ENCODE assay signal across 8 cellular contexts in the genomic region with DNA sequence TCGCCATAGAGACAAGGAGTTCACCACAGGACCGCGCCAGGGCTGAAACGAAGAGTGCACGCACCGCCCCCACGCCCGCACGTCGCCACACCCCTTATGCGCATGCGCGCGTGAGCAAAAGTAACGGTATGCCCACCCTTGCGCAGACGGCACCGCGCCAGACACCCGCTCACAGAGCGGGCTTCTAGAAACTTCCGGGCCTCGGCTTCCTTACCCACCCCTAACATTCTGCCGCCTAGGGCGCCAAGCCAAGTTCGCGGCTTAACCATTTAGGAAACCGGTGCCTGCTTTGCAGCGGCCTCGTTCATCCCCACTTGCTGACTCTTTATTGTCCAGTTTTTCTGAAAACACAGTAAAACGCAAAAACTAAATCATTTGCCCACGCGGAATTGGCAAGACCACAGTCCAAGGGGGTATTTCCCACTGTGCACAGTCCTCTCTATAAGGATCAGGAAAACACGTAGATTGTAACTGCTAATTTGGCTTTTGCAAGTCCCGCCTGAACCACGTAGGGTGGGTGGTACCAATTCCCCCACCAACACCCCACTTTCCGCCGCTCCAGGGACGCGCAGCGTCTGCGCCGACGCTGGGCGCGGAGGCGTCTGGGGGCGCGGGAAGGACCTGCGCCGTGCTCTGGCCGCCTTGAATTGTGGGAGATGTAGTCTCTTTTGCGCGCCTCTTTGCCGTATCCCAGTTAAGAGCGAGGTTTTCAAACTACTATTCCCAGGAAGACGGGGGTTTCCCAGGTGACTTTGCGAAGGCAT. TPM values are rescaled to one million over a fixed set of nuclear protein-coding genes. Genes with fewer than 3 reads are reported as not detected.
DNase-seq lines count a peak whose midpoint lies in the region; ATAC-seq, FAIRE-seq and TF ChIP-seq lines count a peak whose summit lies in the region.

A gene with protein sequence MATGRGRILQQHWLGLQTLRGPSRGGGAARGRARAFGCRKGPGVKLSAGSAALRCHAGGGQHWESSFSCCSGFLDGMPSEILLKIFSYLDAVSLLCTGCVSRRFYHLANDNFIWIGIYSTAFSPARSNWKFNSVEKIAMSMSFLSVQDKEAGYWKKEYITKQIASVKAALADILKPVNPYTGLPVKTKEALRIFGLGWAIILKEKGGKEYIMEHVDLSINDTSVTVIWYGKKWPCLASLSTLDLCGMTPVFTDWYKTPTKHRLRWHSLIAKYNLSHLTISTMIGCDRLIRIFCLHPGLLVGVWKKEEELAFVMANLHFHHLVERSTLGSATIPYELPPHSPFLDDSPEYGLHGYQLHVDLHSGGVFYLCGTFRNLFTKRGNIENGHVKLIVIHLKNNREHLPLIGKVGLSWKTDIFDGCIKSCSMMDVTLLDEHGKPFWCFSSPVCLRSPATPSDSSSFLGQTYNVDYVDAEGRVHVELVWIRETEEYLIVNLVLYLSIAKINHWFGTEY (minus strand): TSS at position 56 of the 764 bp plus-strand sequence. CDS start 49 bp downstream, at position 7.
A gene with protein sequence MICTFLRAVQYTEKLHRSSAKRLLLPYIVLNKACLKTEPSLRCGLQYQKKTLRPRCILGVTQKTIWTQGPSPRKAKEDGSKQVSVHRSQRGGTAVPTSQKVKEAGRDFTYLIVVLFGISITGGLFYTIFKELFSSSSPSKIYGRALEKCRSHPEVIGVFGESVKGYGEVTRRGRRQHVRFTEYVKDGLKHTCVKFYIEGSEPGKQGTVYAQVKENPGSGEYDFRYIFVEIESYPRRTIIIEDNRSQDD (plus strand): TSS at position 745 of the 764 bp plus-strand sequence. CDS start 286 bp downstream, outside the sequence.

- DNase-seq in AG08395 (ENCODE audit: low spot score) (peak; percentile 94), NCI-H2227 (lab: John Stamatoyannopoulos, UW; ENCODE audit: unreplicated experiment) (peak; percentile 98), bronchial epithelial cell (ENCODE audit: low read depth) (peak; percentile 93)

- H3K9ac ChIP-seq in iPS-20b (ENCODE audit: low read depth, low read length), result peak within 1 kb of the TSS; percentile 97
- peak within 1 kb of the TSS; percentile 87 to 99 (median 88) for H3K9ac ChIP-seq in skeletal muscle tissue (ENCODE audit: low read depth in 1 of 3, low read length in 3 of 3)

- H3K9me3 ChIP-seq in iPS-20b (ENCODE audit: insufficient read depth, low read depth, low read length) (no peaks in the 10 kb centered on the region), skeletal muscle tissue (ENCODE audit: control insufficient read depth in 3 of 3, low read length in 3 of 3) (no peaks in the 10 kb centered on the region)

- H3K27me3 ChIP-seq in bronchial epithelial cell (ENCODE audit: control insufficient read depth, insufficient read depth, low read length), result no peaks in the 10 kb centered on the region
- peaks cover 15% of the 10 kb centered on the region; the same call in 1 of the 2 replicates for H3K27me3 ChIP-seq in iPS-20b (ENCODE audit: insufficient read depth, low read length)
- H3K27me3 ChIP-seq in skeletal muscle tissue (ENCODE audit: control insufficient read depth in 3 of 3, insufficient read depth in 3 of 3, low read length in 3 of 3), result no peaks in the 10 kb centered on the region

- H3K27ac ChIP-seq in iPS-20b (ENCODE audit: low read length) (peak within 1 kb of the TSS; percentile 54), skeletal muscle tissue (ENCODE audit: low read depth, low read length) (peak within 1 kb of the TSS; percentile 76)

- H3K4me3 ChIP-seq in WI38 (ENCODE audit: low read depth, low read length), result peak within 1 kb of the TSS; percentile 94
- peak within 1 kb of the TSS; percentile 88 for H3K4me3 ChIP-seq in bronchial epithelial cell (ENCODE audit: low read depth, low read length)
- peak within 1 kb of the TSS; percentile 98 for H3K4me3 ChIP-seq in iPS-20b (ENCODE audit: low read length)
- H3K4me3 ChIP-seq in skeletal muscle tissue (ENCODE audit: low read length in 3 of 3), result peak within 1 kb of the TSS; percentile 81 to 99 (median 96)

- H3K36me3 ChIP-seq in bronchial epithelial cell (ENCODE audit: control insufficient read depth, insufficient read depth, low read length) (peaks cover 7% of the 10 kb centered on the region), iPS-20b (ENCODE audit: insufficient read depth, low read depth, low read length) (peaks cover 18% of the 10 kb centered on the region), skeletal muscle tissue (ENCODE audit: control insufficient read depth in 3 of 3, insufficient read depth in 3 of 3, low read length in 3 of 3) (peaks cover 5 to 10% (median 9%) of the 10 kb centered on the region in 3 donors)

- ATAC-seq in GM18909 (IDR thresholded peaks at IDR 0.05; ENCODE audit: poor library complexity, unreplicated experiment), result peak; percentile 94
- peak; percentile 90 for ATAC-seq in HG03159 (IDR thresholded peaks at IDR 0.05; ENCODE audit: unreplicated experiment)

- no peak for TF ChIP-seq CTCF in WI38 (IDR thresholded peaks at IDR 0.05; ENCODE audit: low read depth, low read length)
- no peak for TF ChIP-seq CTCF in bronchial epithelial cell (IDR thresholded peaks at IDR 0.05; ENCODE audit: insufficient read depth, low read length, severe bottlenecking)

- H3K4me1 ChIP-seq in iPS-20b (ENCODE audit: insufficient read depth, low read length) (peaks cover 3% of the 10 kb centered on the region; the same call in 1 of the 2 replicates), skeletal muscle tissue (ENCODE audit: control insufficient read depth in 3 of 3, insufficient read depth in 3 of 3, low read length in 3 of 3) (peaks cover 40 to 46% (median 44%) of the 10 kb centered on the region in 3 donors)

- FAIRE-seq in bronchial epithelial cell (lab: Jason Lieb, UNC), result peak; percentile 88

RNA-seq across cellular contexts. Expression of the first gene that starts in this region (rescaled TPM):
- total RNA-seq in bronchial epithelial cell, result 0.13 TPM in 1 of 2 replicates, not detected in the other
- 1.0 TPM for total RNA-seq in skeletal muscle tissue

RNA-seq across cellular contexts. Expression of the second gene that starts in this region (rescaled TPM):
- total RNA-seq in bronchial epithelial cell, result 25.0 and 28.0 TPM in 2 replicates
- 19.8 TPM for total RNA-seq in skeletal muscle tissue

Comparison
In these comparisons a context has a peak if more than half of its experiments do, and no peak if none do; other contexts are left out.
1. Peak in every context shown above with its lines: DNase-seq, ATAC-seq, H3K4me3 ChIP-seq and H3K27ac ChIP-seq.